8 cellular contexts compared by ENCODE assay signal in genomic region chr1:185156854-185157598, GRCh38. TPM values are rescaled to one million over a fixed set of nuclear protein-coding genes. Genes with fewer than 3 reads are reported as not detected.
A peak's percentile ranks its signal among the peaks of the same experiment; 100 is the strongest.
DNase-seq lines count a peak whose midpoint lies in the region; ATAC-seq and TF ChIP-seq lines count a peak whose summit lies in the region.

SWT1 (plus strand) TSS chr1:185157167; CDS start chr1:185160842, 3,675 bp downstream.
TRMT1L (minus strand) TSS chr1:185156953; CDS start chr1:185156712, 241 bp downstream.

- H3K27me3 ChIP-seq in RWPE2 (ENCODE audit: insufficient read depth, poor library complexity, severe bottlenecking) = no peaks in the 10 kb centered on the region

- H3K9me3 Mint-ChIP-seq in nephron = no peaks in the 10 kb centered on the region
- H3K9me3 Mint-ChIP-seq in stimulated activated naive CD8-positive, alpha-beta T cell treated with anti-CD3 and anti-CD28 coated beads, Interleukin-15, Interleukin-2, amounts not matched to agents 100 ng/mL and 50 ng/mL, for 24 hours = no peaks in the 10 kb centered on the region

- H3K27ac ChIP-seq in RWPE2 (ENCODE audit: poor library complexity, severe bottlenecking) = peak within 1 kb of the TSS; percentile 48

- TF ChIP-seq CTCF in RWPE2 (IDR thresholded peaks at IDR 0.05; ENCODE audit: poor library complexity, severe bottlenecking) (no peak), fibroblast of the aortic adventitia (IDR thresholded peaks at IDR 0.05; ENCODE audit: insufficient read depth, low read length) (no peak), nephron (IDR thresholded peaks at IDR 0.05; ENCODE audit: unreplicated experiment in 3 of 3) (no peak)

- H3K4me3 Mint-ChIP-seq in nephron = peak within 1 kb of the TSS; percentile 90 to 93 (median 91)
- peak within 1 kb of the TSS; percentile 96 for H3K4me3 Mint-ChIP-seq in stimulated activated naive CD8-positive, alpha-beta T cell treated with anti-CD3 and anti-CD28 coated beads, Interleukin-15, Interleukin-2, amounts not matched to agents 100 ng/mL and 50 ng/mL, for 24 hours

- ATAC-seq in RWPE2 (ENCODE audit: low read depth) = peak; percentile 95

- H3K4me1 Mint-ChIP-seq in nephron = peaks cover 32% of the 10 kb centered on the region
- peaks cover 55% of the 10 kb centered on the region for H3K4me1 Mint-ChIP-seq in stimulated activated naive CD8-positive, alpha-beta T cell treated with anti-CD3 and anti-CD28 coated beads, Interleukin-15, Interleukin-2, amounts not matched to agents 100 ng/mL and 50 ng/mL, for 24 hours (ENCODE audit: low read depth)

- peak within 1 kb of the TSS; percentile 97 to 98 (median 97) for H3K27ac Mint-ChIP-seq in nephron
- H3K27ac Mint-ChIP-seq in stimulated activated naive CD8-positive, alpha-beta T cell treated with anti-CD3 and anti-CD28 coated beads, Interleukin-15, Interleukin-2, amounts not matched to agents 100 ng/mL and 50 ng/mL, for 24 hours = peak within 1 kb of the TSS; percentile 87

- no peaks in the 10 kb centered on the region for H3K36me3 ChIP-seq in RWPE2 (ENCODE audit: low read depth)

- DNase-seq in EH (ENCODE audit: low read depth) (peak; percentile 100), H4 (ENCODE audit: low spot score) (peak; percentile 99), LoVo (ENCODE audit: low spot score) (peak; percentile 99), RWPE2 (ENCODE audit: low spot score) (peak; percentile 99), fibroblast of the aortic adventitia (ENCODE audit: low read depth) (peak; percentile 98)
- DNase-seq in activated effector memory CD4-positive, alpha-beta T cell treated with anti-CD3 and anti-CD28 coated beads, Interleukin-2, amount 50 U/mL, for 16 hours = peak; percentile 100

- H3K9me3 ChIP-seq in RWPE2 (ENCODE audit: severe bottlenecking) = no peaks in the 10 kb centered on the region

- H3K36me3 Mint-ChIP-seq in nephron (ENCODE audit: low read depth) = no peaks in the 10 kb centered on the region
- H3K36me3 Mint-ChIP-seq in stimulated activated naive CD8-positive, alpha-beta T cell treated with anti-CD3 and anti-CD28 coated beads, Interleukin-15, Interleukin-2, amounts not matched to agents 100 ng/mL and 50 ng/mL, for 24 hours (ENCODE audit: low read depth) = no peaks in the 10 kb centered on the region

- H3K4me3 ChIP-seq in RWPE2 (ENCODE audit: severe bottlenecking) (peak within 1 kb of the TSS; percentile 69), fibroblast of the aortic adventitia (ENCODE audit: low read depth, low read length) (peak within 1 kb of the TSS; percentile 90)

- peaks cover 13% of the 10 kb centered on the region for H3K4me1 ChIP-seq in RWPE2 (ENCODE audit: insufficient read depth, poor library complexity, severe bottlenecking)

- H3K27me3 Mint-ChIP-seq in nephron (ENCODE audit: low read depth) = no peaks in the 10 kb centered on the region
- no peaks in the 10 kb centered on the region for H3K27me3 Mint-ChIP-seq in stimulated activated naive CD8-positive, alpha-beta T cell treated with anti-CD3 and anti-CD28 coated beads, Interleukin-15, Interleukin-2, amounts not matched to agents 100 ng/mL and 50 ng/mL, for 24 hours

RNA-seq across cellular contexts. Expression of gene SWT1, which starts in this region (rescaled TPM):
- total RNA-seq in H4 (2014; rRNA removed; shearing (Covaris generic)) = 2.0 TPM in 2 replicates
- 8.1 and 9.2 TPM in 2 replicates for total RNA-seq in fibroblast of the aortic adventitia (ENCODE audit: low replicate concordance)

RNA-seq across cellular contexts. Expression of gene TRMT1L, which starts in this region (rescaled TPM):
- 24.3 and 29.3 TPM in 2 replicates for total RNA-seq in H4 (2014; rRNA removed; shearing (Covaris generic))
- total RNA-seq in fibroblast of the aortic adventitia (ENCODE audit: low replicate concordance) = 16.7 and 22.6 TPM in 2 replicates

Comparison
In these comparisons a context has a peak if more than half of its experiments do, and no peak if none do; other contexts are left out.
1. Peak in every context shown above with its lines: DNase-seq, ATAC-seq, H3K4me3 ChIP-seq and H3K27ac ChIP-seq.